In genomic region chr10:36683421-36683820, GRCh38 we compare ENCODE assay signal across 31 cellular contexts.
"Had no signal": no experiment of that assay in that cellular context is flagged by ENCODE, and none has a peak within 500 bp of the region (broad histone marks: within the 10 kb centered on the region; RNA-seq: fewer than 3 reads in every experiment).

No MANE protein-coding gene starts in this region.

- H3K36me3 Mint-ChIP-seq: mesothelial cell of epicardium; naive B cell; natural killer cell; neural progenitor cell; stimulated activated effector memory CD8-positive, alpha-beta T cell treated with anti-CD3 and anti-CD28 coated beads, Interleukin-12 subunit alpha, Interleukin-12 subunit beta, amount 100 ng/mL, for 72 hours had no signal

- H3K27me3 Mint-ChIP-seq: naive B cell; stimulated activated naive CD8-positive, alpha-beta T cell treated with anti-CD3 and anti-CD28 coated beads, Interleukin-15, Interleukin-2, amounts not matched to agents 100 ng/mL and 50 ng/mL, for 24 hours had no signal

- H3K27ac ChIP-seq: left lung, neural progenitor cell, neutrophil, ovary, prostate gland, spleen, suprapubic skin, thoracic aorta, tibial artery, upper lobe of right lung had no signal

- H2AFZ ChIP-seq: neural progenitor cell had no signal

- FAIRE-seq: keratinocyte, small intestine, urothelium cell line had no signal

- H3K4me3 Mint-ChIP-seq: mesothelial cell of epicardium; naive B cell; natural killer cell; nephron progenitor cell; neural progenitor cell; stimulated activated effector memory CD8-positive, alpha-beta T cell treated with anti-CD3 and anti-CD28 coated beads, Interleukin-12 subunit alpha, Interleukin-12 subunit beta, amount 100 ng/mL, for 72 hours; stimulated activated naive CD8-positive, alpha-beta T cell treated with anti-CD3 and anti-CD28 coated beads, Interleukin-15, Interleukin-2, amounts not matched to agents 100 ng/mL and 50 ng/mL, for 24 hours had no signal

- H3K9me3 ChIP-seq: left lung, neutrophil, ovary, prostate gland, suprapubic skin, thoracic aorta, tibial artery, upper lobe of right lung had no signal

- H3K4me1 Mint-ChIP-seq: naive B cell; natural killer cell; stimulated activated effector memory CD8-positive, alpha-beta T cell treated with anti-CD3 and anti-CD28 coated beads, Interleukin-12 subunit alpha, Interleukin-12 subunit beta, amount 100 ng/mL, for 72 hours had no signal

- ATAC-seq: left colon; left lung; natural killer cell; right cardiac atrium; sciatic nerve; stimulated activated effector memory CD8-positive, alpha-beta T cell treated with anti-CD3 and anti-CD28 coated beads, Interleukin-12 subunit alpha, Interleukin-12 subunit beta, amount 100 ng/mL, for 72 hours; upper lobe of right lung had no signal

- H3K9me3 Mint-ChIP-seq: nephron progenitor cell had no signal

- H3K4me3 ChIP-seq: left lung, lung, neural progenitor cell, ovary, prostate gland, spleen, suprapubic skin, thoracic aorta, tibial artery, upper lobe of right lung had no signal

- H3K4me2 ChIP-seq: neural progenitor cell had no signal

- H3K27me3 ChIP-seq: left lung, neural progenitor cell, neutrophil, ovary, spleen, suprapubic skin, tibial artery, upper lobe of right lung had no signal

- H3K27ac Mint-ChIP-seq: mesothelial cell of epicardium; naive B cell; natural killer cell; nephron progenitor cell; neural progenitor cell; stimulated activated effector memory CD8-positive, alpha-beta T cell treated with anti-CD3 and anti-CD28 coated beads, Interleukin-12 subunit alpha, Interleukin-12 subunit beta, amount 100 ng/mL, for 72 hours; stimulated activated naive CD8-positive, alpha-beta T cell treated with anti-CD3 and anti-CD28 coated beads, Interleukin-15, Interleukin-2, amounts not matched to agents 100 ng/mL and 50 ng/mL, for 24 hours had no signal

- H3K36me3 ChIP-seq: left lung, neural progenitor cell, neutrophil, ovary, prostate gland, spleen, suprapubic skin, thoracic aorta, tibial artery, upper lobe of right lung had no signal

- H3K4me1 ChIP-seq: left lung, neural progenitor cell, prostate gland, spleen, suprapubic skin, tibial artery, upper lobe of right lung had no signal

- DNase-seq: hippocampal formation; kidney glomerular epithelial cell; left colon; left lung; mesendoderm; naive B cell; natural killer cell; nephron progenitor cell; occipital lobe; ovary; retina; right cardiac atrium; small intestine; spleen; stimulated activated CD4-positive, alpha-beta T cell treated with anti-CD3 and anti-CD28 coated beads, Interleukin-4, amount 100 ng/mL, for 24 hours; stimulated activated naive CD4-positive, alpha-beta T cell; tibial artery; trophoblast cell; upper lobe of right lung had no signal

- H3K9ac ChIP-seq: neural progenitor cell had no signal
